9 cellular contexts compared by ENCODE assay signal in the genomic region with DNA sequence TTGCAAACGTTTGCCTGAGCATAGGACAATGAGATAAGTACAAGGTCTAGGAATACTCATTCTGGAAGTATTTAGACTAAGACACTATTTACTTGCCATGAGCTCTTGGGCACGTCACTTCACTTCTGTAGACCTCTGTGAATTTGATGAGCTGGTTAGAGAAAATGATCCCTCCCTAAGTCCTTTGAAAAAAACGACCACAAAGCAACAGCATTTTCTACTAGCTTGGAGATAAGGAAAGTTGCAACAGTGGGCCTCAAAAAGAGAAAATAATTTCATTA. TPM values are rescaled to one million over a fixed set of nuclear protein-coding genes. Genes with fewer than 3 reads are reported as not detected.
A peak's percentile ranks its signal among the peaks of the same experiment; 100 is the strongest.
DNase-seq lines count a peak whose midpoint lies in the region; ATAC-seq and TF ChIP-seq lines count a peak whose summit lies in the region.
"Had no signal": no experiment of that assay in that cellular context is flagged by ENCODE, and none has a peak within 500 bp of the region (broad histone marks: within the 10 kb centered on the region; RNA-seq: fewer than 3 reads in every experiment).

No MANE protein-coding gene starts in this region.

- H3K27me3 ChIP-seq in BE2C (no peaks in the 10 kb centered on the region), RWPE2 (ENCODE audit: insufficient read depth, poor library complexity, severe bottlenecking) (no peaks in the 10 kb centered on the region), ovary (no peaks in the 10 kb centered on the region)

- H3K9me3 ChIP-seq in BE2C, result no peaks in the 10 kb centered on the region
- no peaks in the 10 kb centered on the region for H3K9me3 ChIP-seq in RWPE2 (ENCODE audit: severe bottlenecking)
- no peaks in the 10 kb centered on the region for H3K9me3 ChIP-seq in ovary

- H3K27ac ChIP-seq in RWPE2 (ENCODE audit: poor library complexity, severe bottlenecking), result peak overlapping the region; percentile 25
- H3K27ac ChIP-seq in ovary, result peak overlapping the region in 1 of 2 donors; percentile 75

- H3K4me1 Mint-ChIP-seq in natural killer cell, result peaks cover 5% of the 10 kb centered on the region in 2 donors
- H3K4me1 Mint-ChIP-seq in activated CD8-positive, alpha-beta memory T cell treated with anti-CD3 and anti-CD28 coated beads, Interleukin-2, amount 10 ng/mL, durations not matched to agents 7 days and 5 days, result peaks cover 5% of the 10 kb centered on the region

- peaks cover 4 to 5% of the 10 kb centered on the region in 2 donors for H3K9me3 Mint-ChIP-seq in natural killer cell
- no peaks in the 10 kb centered on the region for H3K9me3 Mint-ChIP-seq in activated CD8-positive, alpha-beta memory T cell treated with anti-CD3 and anti-CD28 coated beads, Interleukin-2, amount 10 ng/mL, durations not matched to agents 7 days and 5 days (ENCODE audit: low read depth)

- peaks cover 10 to 13% of the 10 kb centered on the region in 2 donors for H3K27me3 Mint-ChIP-seq in natural killer cell (ENCODE audit: low read depth in 2 of 2)
- H3K27me3 Mint-ChIP-seq in activated CD8-positive, alpha-beta memory T cell treated with anti-CD3 and anti-CD28 coated beads, Interleukin-2, amount 10 ng/mL, durations not matched to agents 7 days and 5 days, result peaks cover 23% of the 10 kb centered on the region

- no peak for TF ChIP-seq POLR2A in ovary (IDR thresholded peaks at IDR 0.05)

- ATAC-seq in RWPE2 (ENCODE audit: low read depth) (peak; percentile 12; the same call in 1 of the 3 replicates), natural killer cell (no peak)
- no peak for ATAC-seq in activated CD8-positive, alpha-beta memory T cell treated with anti-CD3 and anti-CD28 coated beads, Interleukin-2, amount 10 ng/mL, durations not matched to agents 7 days and 5 days
- ATAC-seq: effector memory CD8-positive, alpha-beta T cell had no signal

- no peaks in the 10 kb centered on the region for H3K36me3 Mint-ChIP-seq in natural killer cell
- peaks cover 2% of the 10 kb centered on the region for H3K36me3 Mint-ChIP-seq in activated CD8-positive, alpha-beta memory T cell treated with anti-CD3 and anti-CD28 coated beads, Interleukin-2, amount 10 ng/mL, durations not matched to agents 7 days and 5 days

- H3K27ac Mint-ChIP-seq in natural killer cell, result no peak overlapping the region
- no peak overlapping the region for H3K27ac Mint-ChIP-seq in activated CD8-positive, alpha-beta memory T cell treated with anti-CD3 and anti-CD28 coated beads, Interleukin-2, amount 10 ng/mL, durations not matched to agents 7 days and 5 days
- H3K27ac Mint-ChIP-seq: effector memory CD8-positive, alpha-beta T cell had no signal

- TF ChIP-seq CTCF in BE2C (IDR thresholded peaks at IDR 0.05; ENCODE audit: low read depth, low read length), result no peak
- no peak for TF ChIP-seq CTCF in RWPE2 (IDR thresholded peaks at IDR 0.05; ENCODE audit: poor library complexity, severe bottlenecking)
- no peak for TF ChIP-seq CTCF in fibroblast of the aortic adventitia (IDR thresholded peaks at IDR 0.05; ENCODE audit: insufficient read depth, low read length)
- no peak for TF ChIP-seq CTCF in ovary (IDR thresholded peaks at IDR 0.05)
- no peak for TF ChIP-seq CTCF in natural killer cell (IDR thresholded peaks at IDR 0.05)

- no peak for TF ChIP-seq EP300 in ovary (IDR thresholded peaks at IDR 0.05)

- intact Hi-C loops in ovary (cut with DNase I), result no loop called here
- intact Hi-C loops in natural killer cell (cut with micrococcal nuclease), result no loop called here

- H3K4me3 Mint-ChIP-seq in natural killer cell, result no peak overlapping the region
- no peak overlapping the region for H3K4me3 Mint-ChIP-seq in activated CD8-positive, alpha-beta memory T cell treated with anti-CD3 and anti-CD28 coated beads, Interleukin-2, amount 10 ng/mL, durations not matched to agents 7 days and 5 days
- H3K4me3 Mint-ChIP-seq: effector memory CD8-positive, alpha-beta T cell had no signal

- H3K4me1 ChIP-seq in BE2C (peaks cover 8% of the 10 kb centered on the region), RWPE2 (ENCODE audit: insufficient read depth, poor library complexity, severe bottlenecking) (peaks cover 15% of the 10 kb centered on the region), ovary (ENCODE audit: insufficient read depth) (no peaks in the 10 kb centered on the region)

- CTCF ChIA-PET in activated CD8-positive, alpha-beta memory T cell treated with anti-CD3 and anti-CD28 coated beads, Interleukin-2, amount 10 ng/mL, durations not matched to agents 7 days and 5 days (lab: Charles Lee), result no interaction called here

- DNase-seq in BE2C, result no peak
- no peak for DNase-seq in RWPE2 (ENCODE audit: low spot score)
- peak; percentile 68 for DNase-seq in fibroblast of the aortic adventitia (ENCODE audit: low read depth)
- no peak for DNase-seq in ovary
- DNase-seq in natural killer cell, result no peak
- DNase-seq in stimulated activated CD4-positive, alpha-beta T cell treated with anti-CD3 and anti-CD28 coated beads, Interleukin-15, amount 100 ng/mL, for 24 hours, result no peak
- DNase-seq in nucleus accumbens (lab: John Stamatoyannopoulos, UW), result no peak
- DNase-seq in activated CD8-positive, alpha-beta memory T cell treated with anti-CD3 and anti-CD28 coated beads, Interleukin-2, amount 10 ng/mL, durations not matched to agents 7 days and 5 days, result no peak
- DNase-seq: effector memory CD8-positive, alpha-beta T cell had no signal

- WGBS in ovary, 3 donors, result 1 to 4% (median 2%) methylated on average over 3 of the region's 3 CpGs

- H3K4me3 ChIP-seq in BE2C (ENCODE audit: low read depth, low read length) (peak overlapping the region; percentile 91), RWPE2 (ENCODE audit: severe bottlenecking) (peak overlapping the region; percentile 63), fibroblast of the aortic adventitia (ENCODE audit: low read depth, low read length) (peak overlapping the region; percentile 79), ovary (peak overlapping the region; percentile 75)

- no peaks in the 10 kb centered on the region for H3K36me3 ChIP-seq in BE2C
- H3K36me3 ChIP-seq in RWPE2 (ENCODE audit: low read depth), result 0 out of 2 replicates have a peak, but pooled peaks cover 7% of the 10 kb centered on the region
- no peaks in the 10 kb centered on the region for H3K36me3 ChIP-seq in ovary

RNA-seq across cellular contexts. Expression of gene LURAP1L, which starts 1.9 kb away (rescaled TPM):
- 30.3 TPM for polyA plus RNA-seq in BE2C (2012; ENCODE audit: insufficient read depth, insufficient read length, low read depth)
- total RNA-seq in fibroblast of the aortic adventitia (ENCODE audit: low replicate concordance) (47.5 and 48.2 TPM in 2 replicates), ovary (1 to 10 TPM; 1.7 to 5.1 (median 3.0) TPM), natural killer cell (not detected)
- polyA plus RNA-seq in ovary, result 10 to 100 TPM in 1 of 2 donors, 1 to 10 TPM in 1; 5.9 to 10.8 TPM
- not detected for total RNA-seq in activated CD8-positive, alpha-beta memory T cell treated with anti-CD3 and anti-CD28 coated beads, Interleukin-2, amount 10 ng/mL, durations not matched to agents 7 days and 5 days
